7 cellular contexts compared by ENCODE assay signal in the genomic region with DNA sequence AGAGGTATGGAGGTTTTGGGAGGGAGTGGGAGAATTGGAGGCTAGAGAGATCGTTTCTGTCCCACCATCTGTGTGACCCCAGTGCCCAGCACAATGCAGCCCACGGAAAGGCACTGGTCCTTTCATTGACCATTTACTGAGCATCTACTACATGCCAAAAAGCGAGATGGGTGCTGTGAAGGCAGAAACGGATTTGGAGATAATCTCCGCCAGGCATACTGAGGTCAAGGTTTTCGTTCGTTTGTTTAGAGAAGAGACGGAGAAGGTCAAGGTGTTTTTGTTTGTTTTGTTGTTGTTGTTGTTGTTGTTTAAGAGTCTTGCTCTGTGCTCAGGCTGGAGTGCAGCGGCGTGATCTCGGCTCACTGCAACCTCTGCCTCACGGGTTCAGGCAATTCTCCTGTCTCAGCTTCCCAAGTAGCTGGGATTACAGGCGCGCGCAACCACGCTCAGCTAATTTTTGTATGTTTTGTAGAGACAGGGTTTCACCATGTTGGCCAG. TPM values are rescaled to one million over a fixed set of nuclear protein-coding genes. Genes with fewer than 3 reads are reported as not detected.
DNase-seq lines count a peak whose midpoint lies in the region; ATAC-seq lines count a peak whose summit lies in the region.

No MANE protein-coding gene starts in this region.

- peak overlapping the region; percentile 58 to 94 for H3K27ac Mint-ChIP-seq in activated naive CD4-positive, alpha-beta T cell treated with anti-CD3 and anti-CD28 coated beads, Interleukin-2, amount 50 U/mL, for 72 hours
- H3K27ac Mint-ChIP-seq in stimulated activated naive CD8-positive, alpha-beta T cell treated with anti-CD3 and anti-CD28 coated beads, Interleukin-15, amount 100 ng/mL, for 72 hours = peak overlapping the region; percentile 82 to 94

- H3K36me3 ChIP-seq in HUES48 (ENCODE audit: control insufficient read depth, insufficient read depth, low read length) = peaks cover 7% of the 10 kb centered on the region

- 0 out of 2 replicates have a peak, but pooled peaks cover 8% of the 10 kb centered on the region for H3K4me1 ChIP-seq in HUES48 (ENCODE audit: control insufficient read depth, insufficient read depth, low read length)

- no peaks in the 10 kb centered on the region for H3K9me3 ChIP-seq in HUES48 (ENCODE audit: control insufficient read depth, insufficient read depth, low read length)
- no peaks in the 10 kb centered on the region for H3K9me3 ChIP-seq in iPS-18c (ENCODE audit: control insufficient read depth, insufficient read depth, low read length)

- peak overlapping the region; percentile 44; the same call in 1 of the 2 replicates for H3K9ac ChIP-seq in HUES48 (ENCODE audit: low read depth, low read length)

- H3K4me1 Mint-ChIP-seq in stimulated activated naive CD8-positive, alpha-beta T cell treated with anti-CD3 and anti-CD28 coated beads, Interleukin-15, amount 100 ng/mL, for 72 hours = peaks cover 40% of the 10 kb centered on the region

- no peaks in the 10 kb centered on the region for H3K27me3 Mint-ChIP-seq in stimulated activated naive CD8-positive, alpha-beta T cell treated with anti-CD3 and anti-CD28 coated beads, Interleukin-15, amount 100 ng/mL, for 72 hours

- no peak for ATAC-seq in activated naive CD4-positive, alpha-beta T cell treated with anti-CD3 and anti-CD28 coated beads, Interleukin-2, amount 50 U/mL, for 72 hours
- peak; percentile 4 for ATAC-seq in stimulated activated naive CD8-positive, alpha-beta T cell treated with anti-CD3 and anti-CD28 coated beads, Interleukin-15, amount 100 ng/mL, for 72 hours
- ATAC-seq in HG02970 (IDR thresholded peaks at IDR 0.05; ENCODE audit: low FRiP score, unreplicated experiment) = no peak

- peak overlapping the region; percentile 84 to 85 for H3K4me3 Mint-ChIP-seq in stimulated activated naive CD8-positive, alpha-beta T cell treated with anti-CD3 and anti-CD28 coated beads, Interleukin-15, amount 100 ng/mL, for 72 hours

- peaks cover 5% of the 10 kb centered on the region in 2 donors for H3K9me3 Mint-ChIP-seq in activated naive CD4-positive, alpha-beta T cell treated with anti-CD3 and anti-CD28 coated beads, Interleukin-2, amount 50 U/mL, for 72 hours
- peaks cover 5 to 8% of the 10 kb centered on the region in 2 donors for H3K9me3 Mint-ChIP-seq in stimulated activated naive CD8-positive, alpha-beta T cell treated with anti-CD3 and anti-CD28 coated beads, Interleukin-15, amount 100 ng/mL, for 72 hours

- H3K4me3 ChIP-seq in HUES48 (ENCODE audit: low read depth, low read length) (peak overlapping the region; percentile 93), iPS-18c (ENCODE audit: insufficient read depth, low read depth, low read length) (peak overlapping the region; percentile 99)

- peak overlapping the region; percentile 88 for H3K27ac ChIP-seq in HUES48 (ENCODE audit: low read depth, low read length)

- H3K36me3 Mint-ChIP-seq in activated naive CD4-positive, alpha-beta T cell treated with anti-CD3 and anti-CD28 coated beads, Interleukin-2, amount 50 U/mL, for 72 hours = peaks cover 10 to 17% of the 10 kb centered on the region in 2 donors

- no peak for DNase-seq in activated naive CD4-positive, alpha-beta T cell treated with anti-CD3 and anti-CD28 coated beads, Interleukin-2, amount 50 U/mL, for 72 hours (ENCODE audit: low spot score in 2 of 2)
- DNase-seq in stimulated activated naive CD8-positive, alpha-beta T cell treated with anti-CD3 and anti-CD28 coated beads, Interleukin-15, amount 100 ng/mL, for 72 hours = no peak
- DNase-seq in activated CD4-positive, CD25-positive, alpha-beta regulatory T cell treated with anti-CD3 and anti-CD28 coated beads, Interleukin-2, amount 50 U/mL, for 72 hours = no peak
- DNase-seq in Kasumi-1 (lab: John Stamatoyannopoulos, UW) = no peak

- H3K27me3 ChIP-seq in HUES48 (ENCODE audit: control insufficient read depth, insufficient read depth, low read length) = no peaks in the 10 kb centered on the region

RNA-seq across cellular contexts. Expression of a gene that starts 0.6 kb away (rescaled TPM):
- 10 to 100 TPM; 19.5 to 51.4 TPM for total RNA-seq in activated naive CD4-positive, alpha-beta T cell treated with anti-CD3 and anti-CD28 coated beads, Interleukin-2, amount 50 U/mL, for 72 hours

RNA-seq across cellular contexts. Expression of a gene that starts 56.2 kb away (rescaled TPM):
- total RNA-seq in activated naive CD4-positive, alpha-beta T cell treated with anti-CD3 and anti-CD28 coated beads, Interleukin-2, amount 50 U/mL, for 72 hours = 10 to 100 TPM in 1 of 2 donors, 1 to 10 TPM in 1; 5.2 to 15.9 TPM
